ENCODE assay signal across 27 cellular contexts in the genomic region with DNA sequence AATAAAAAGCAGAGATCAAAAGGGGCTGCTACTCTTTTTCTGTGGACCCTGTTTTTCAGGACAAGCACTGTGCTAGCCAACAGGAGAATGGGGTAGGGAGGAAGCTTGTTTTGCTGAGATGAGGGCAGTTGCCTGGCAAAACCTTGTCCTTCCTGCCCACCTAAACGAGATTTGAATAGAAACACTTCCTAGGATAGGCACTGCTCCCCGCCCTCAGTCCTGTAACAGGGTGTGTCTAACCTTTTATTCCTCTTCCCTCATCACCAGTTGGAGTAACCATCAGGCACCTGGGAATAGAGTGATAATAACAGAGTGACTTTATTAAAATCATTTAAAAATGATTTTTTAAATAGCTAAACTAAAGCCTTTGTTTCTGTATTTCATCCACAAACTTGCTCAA.
"Had no signal": no experiment of that assay in that cellular context is flagged by ENCODE, and none has a peak within 500 bp of the region (broad histone marks: within the 10 kb centered on the region; RNA-seq: fewer than 3 reads in every experiment).

No MANE protein-coding gene starts in this region.

- DNase-seq: dermis blood vessel endothelial cell; effector memory CD4-positive, alpha-beta T cell; esophagus squamous epithelium; foreskin melanocyte; glutamatergic neuron; heart right ventricle; hippocampal formation; naive B cell; pancreas; right lobe of liver; stimulated activated CD4-positive, alpha-beta T cell treated with anti-CD3 and anti-CD28 coated beads, Interleukin-12 subunit alpha, Interleukin-12 subunit beta, amount 100 ng/mL, for 4 hours; stimulated activated CD4-positive, alpha-beta T cell treated with anti-CD3 and anti-CD28 coated beads, Interleukin-1b, Interleukin-23, amount 100 ng/mL, for 48 hours; stimulated activated CD4-positive, alpha-beta T cell treated with anti-CD3 and anti-CD28 coated beads, Interleukin-4, amount 100 ng/mL, for 1 hour; stimulated activated CD8-positive, alpha-beta memory T cell treated with anti-CD3 and anti-CD28 coated beads, Interleukin-4, amount 100 ng/mL, for 48 hours; stimulated activated naive CD4-positive, alpha-beta T cell; stimulated activated naive CD8-positive, alpha-beta T cell treated with anti-CD3 and anti-CD28 coated beads, Interleukin-15, amount 100 ng/mL, for 72 hours; thyroid gland had no signal

- H3K36me3 ChIP-seq: esophagus squamous epithelium, heart right ventricle, neutrophil, pancreas, right lobe of liver, suprapubic skin, thyroid gland had no signal

- H3K27ac ChIP-seq: coronary artery, esophagus squamous epithelium, heart right ventricle, neutrophil, pancreas, right lobe of liver, suprapubic skin, thyroid gland had no signal

- H3K4me2 ChIP-seq: smooth muscle cell had no signal

- H3K36me3 Mint-ChIP-seq: memory B cell; naive B cell; natural killer cell treated with Interleukin-12 subunit alpha and Interleukin-12 subunit beta and Interleukin-15 and Interleukin-18, amount 100 ng/mL, for 72 hours; type B pancreatic cell had no signal

- H3K9me3 ChIP-seq: esophagus squamous epithelium, neutrophil, pancreas, right lobe of liver, suprapubic skin, thyroid gland had no signal

- H3K9me3 Mint-ChIP-seq: memory B cell; natural killer cell treated with Interleukin-12 subunit alpha and Interleukin-12 subunit beta and Interleukin-15 and Interleukin-18, amount 100 ng/mL, for 72 hours; neural crest cell; stimulated activated naive CD8-positive, alpha-beta T cell treated with anti-CD3 and anti-CD28 coated beads, Interleukin-15, amount 100 ng/mL, for 72 hours; type B pancreatic cell had no signal

- H3K4me3 ChIP-seq: coronary artery, esophagus squamous epithelium, heart right ventricle, lung, pancreas, right lobe of liver, smooth muscle cell, suprapubic skin, thyroid gland had no signal

- ATAC-seq: heart right ventricle; natural killer cell treated with Interleukin-12 subunit alpha and Interleukin-12 subunit beta and Interleukin-15 and Interleukin-18, amount 100 ng/mL, for 72 hours; pancreas; right lobe of liver; stimulated activated naive CD8-positive, alpha-beta T cell treated with anti-CD3 and anti-CD28 coated beads, Interleukin-15, amount 100 ng/mL, for 72 hours had no signal

- H3K27ac Mint-ChIP-seq: memory B cell; naive B cell; natural killer cell treated with Interleukin-12 subunit alpha and Interleukin-12 subunit beta and Interleukin-15 and Interleukin-18, amount 100 ng/mL, for 72 hours; progenitor cell of endocrine pancreas; stimulated activated naive CD8-positive, alpha-beta T cell treated with anti-CD3 and anti-CD28 coated beads, Interleukin-15, amount 100 ng/mL, for 72 hours; type B pancreatic cell had no signal

- H3K27me3 ChIP-seq: esophagus squamous epithelium, neutrophil, pancreas, right lobe of liver, suprapubic skin, thyroid gland had no signal

- H3K4me1 ChIP-seq: esophagus squamous epithelium, heart right ventricle, pancreas, right lobe of liver, suprapubic skin had no signal
